10 cellular contexts compared by ENCODE assay signal in genomic region chr9:224540-225520, GRCh38. TPM values are rescaled to one million over a fixed set of nuclear protein-coding genes. Genes with fewer than 3 reads are reported as not detected.
DNase-seq lines count a peak whose midpoint lies in the region; ATAC-seq, FAIRE-seq and TF ChIP-seq lines count a peak whose summit lies in the region.
"Had no signal": no experiment of that assay in that cellular context is flagged by ENCODE, and none has a peak within 500 bp of the region (broad histone marks: within the 10 kb centered on the region; RNA-seq: fewer than 3 reads in every experiment).

No MANE protein-coding gene starts in this region.

- FAIRE-seq in HTR-8/SVneo (lab: Jason Lieb, UNC) = no peak

- peaks cover 34% of the 10 kb centered on the region for H3K36me3 Mint-ChIP-seq in activated naive CD8-positive, alpha-beta T cell treated with anti-CD3 and anti-CD28 coated beads, Interleukin-2, amount 10 ng/mL, durations not matched to agents 7 days and 5 days
- H3K36me3 Mint-ChIP-seq in activated naive CD8-positive, alpha-beta T cell treated with anti-CD3 and anti-CD28 coated beads for 36 hours = no peaks in the 10 kb centered on the region

- intact Hi-C loops in posterior cingulate gyrus (cut with DNase I) = no loop called here

- peaks cover 2% of the 10 kb centered on the region for H3K9me3 Mint-ChIP-seq in activated naive CD8-positive, alpha-beta T cell treated with anti-CD3 and anti-CD28 coated beads, Interleukin-2, amount 10 ng/mL, durations not matched to agents 7 days and 5 days
- no peaks in the 10 kb centered on the region for H3K9me3 Mint-ChIP-seq in activated naive CD8-positive, alpha-beta T cell treated with anti-CD3 and anti-CD28 coated beads for 36 hours

- H3K27me3 ChIP-seq in foreskin keratinocyte = no peaks in the 10 kb centered on the region

- peaks cover 28% of the 10 kb centered on the region for H3K4me1 Mint-ChIP-seq in activated naive CD8-positive, alpha-beta T cell treated with anti-CD3 and anti-CD28 coated beads, Interleukin-2, amount 10 ng/mL, durations not matched to agents 7 days and 5 days
- peaks cover 9% of the 10 kb centered on the region for H3K4me1 Mint-ChIP-seq in activated naive CD8-positive, alpha-beta T cell treated with anti-CD3 and anti-CD28 coated beads for 36 hours

- peak; percentile 51 for ATAC-seq in activated naive CD8-positive, alpha-beta T cell treated with anti-CD3 and anti-CD28 coated beads, Interleukin-2, amount 10 ng/mL, durations not matched to agents 7 days and 5 days (ENCODE audit: low read depth)
- ATAC-seq in foreskin keratinocyte = peak; percentile 100
- ATAC-seq in HG02763 (IDR thresholded peaks at IDR 0.05; ENCODE audit: unreplicated experiment) = no peak

- TF ChIP-seq CTCF in foreskin keratinocyte (conservative IDR thresholded peaks at IDR 0.05) = no peak

- no peaks in the 10 kb centered on the region for H3K27me3 Mint-ChIP-seq in activated naive CD8-positive, alpha-beta T cell treated with anti-CD3 and anti-CD28 coated beads, Interleukin-2, amount 10 ng/mL, durations not matched to agents 7 days and 5 days
- H3K27me3 Mint-ChIP-seq in activated naive CD8-positive, alpha-beta T cell treated with anti-CD3 and anti-CD28 coated beads for 36 hours = no peaks in the 10 kb centered on the region

- peak overlapping the region; percentile 62 for H3K27ac Mint-ChIP-seq in activated naive CD8-positive, alpha-beta T cell treated with anti-CD3 and anti-CD28 coated beads, Interleukin-2, amount 10 ng/mL, durations not matched to agents 7 days and 5 days
- H3K27ac Mint-ChIP-seq in activated naive CD8-positive, alpha-beta T cell treated with anti-CD3 and anti-CD28 coated beads for 36 hours = no peak overlapping the region

- POLR2A ChIA-PET in activated naive CD8-positive, alpha-beta T cell treated with anti-CD3 and anti-CD28 coated beads, Interleukin-2, amount 10 ng/mL, durations not matched to agents 7 days and 5 days (lab: Charles Lee) = interaction anchor here (0.5 to 8.6 kb wide), 5 partner anchors 10 to 62 kb away, joined by 3 to 104 read pairs (median 12); partner anchors contain the start of gene DOCK8

- no peaks in the 10 kb centered on the region for H3K4me1 ChIP-seq in foreskin keratinocyte

- DNase-seq in activated naive CD8-positive, alpha-beta T cell treated with anti-CD3 and anti-CD28 coated beads, Interleukin-2, amount 10 ng/mL, durations not matched to agents 7 days and 5 days = no peak
- no peak for DNase-seq in activated naive CD8-positive, alpha-beta T cell treated with anti-CD3 and anti-CD28 coated beads for 36 hours
- DNase-seq in RPMI7951 (ENCODE audit: low read depth) (peak; percentile 2), foreskin keratinocyte (peak; percentile 85 to 96), posterior cingulate gyrus (no peak), HTR-8/SVneo (ENCODE audit: insufficient read length, low spot score) (no peak)
- DNase-seq in activated CD4-positive, alpha-beta T cell treated with anti-CD3 and anti-CD28 coated beads, Interleukin-2, amount 50 U/mL, for 4 hours = no peak
- DNase-seq: central memory CD4-positive, alpha-beta T cell; hippocampal formation had no signal

- no peak overlapping the region for H3K27ac ChIP-seq in foreskin keratinocyte

- no peak overlapping the region for H3K4me3 Mint-ChIP-seq in activated naive CD8-positive, alpha-beta T cell treated with anti-CD3 and anti-CD28 coated beads, Interleukin-2, amount 10 ng/mL, durations not matched to agents 7 days and 5 days
- no peak overlapping the region for H3K4me3 Mint-ChIP-seq in activated naive CD8-positive, alpha-beta T cell treated with anti-CD3 and anti-CD28 coated beads for 36 hours

RNA-seq across cellular contexts. Expression of gene DOCK8, which starts 10.2 kb away (rescaled TPM):
- 100 to 1,000 TPM; 318 to 319 TPM for total RNA-seq in activated naive CD8-positive, alpha-beta T cell treated with anti-CD3 and anti-CD28 coated beads, Interleukin-2, amount 10 ng/mL, durations not matched to agents 7 days and 5 days
- 100 to 1,000 TPM; 130 to 132 TPM for total RNA-seq in activated naive CD8-positive, alpha-beta T cell treated with anti-CD3 and anti-CD28 coated beads for 36 hours
- not detected in 2 replicates for total RNA-seq in RPMI7951 (2014; rRNA removed; shearing (Covaris generic))
- total RNA-seq in foreskin keratinocyte = 1.6 TPM in 2 replicates
- polyA plus RNA-seq in foreskin keratinocyte = 0.26 and 0.40 TPM in 2 replicates

RNA-seq across cellular contexts. Expression of gene ZNG1A, which starts 46.0 kb away (rescaled TPM):
- total RNA-seq in activated naive CD8-positive, alpha-beta T cell treated with anti-CD3 and anti-CD28 coated beads, Interleukin-2, amount 10 ng/mL, durations not matched to agents 7 days and 5 days = 10 to 100 TPM; 26.4 to 27.5 TPM
- 10 to 100 TPM; 50.2 to 50.5 TPM for total RNA-seq in activated naive CD8-positive, alpha-beta T cell treated with anti-CD3 and anti-CD28 coated beads for 36 hours
- 16.0 and 17.0 TPM in 2 replicates for total RNA-seq in RPMI7951 (2014; rRNA removed; shearing (Covaris generic))
- total RNA-seq in foreskin keratinocyte = 35.8 and 45.0 TPM in 2 replicates
- 35.3 and 41.3 TPM in 2 replicates for polyA plus RNA-seq in foreskin keratinocyte

Comparison
In these comparisons a context has a peak if more than half of its experiments do, and no peak if none do; other contexts are left out.
1. DNase-seq: peak in RPMI7951 (single experiment) and foreskin keratinocyte (2 of 2); none in activated naive CD8-positive, alpha-beta T cell treated with anti-CD3 and anti-CD28 coated beads, Interleukin-2, amount 10 ng/mL, durations not matched to agents 7 days and 5 days (single experiment), activated naive CD8-positive, alpha-beta T cell treated with anti-CD3 and anti-CD28 coated beads for 36 hours (single experiment), posterior cingulate gyrus (0 of 10), HTR-8/SVneo (single experiment) and activated CD4-positive, alpha-beta T cell treated with anti-CD3 and anti-CD28 coated beads, Interleukin-2, amount 50 U/mL, for 4 hours (0 of 2).
2. RNA of gene DOCK8, which starts 10.2 kb away (total RNA-seq): 318 to 319 TPM in activated naive CD8-positive, alpha-beta T cell treated with anti-CD3 and anti-CD28 coated beads, Interleukin-2, amount 10 ng/mL, durations not matched to agents 7 days and 5 days and 130 to 132 TPM in activated naive CD8-positive, alpha-beta T cell treated with anti-CD3 and anti-CD28 coated beads for 36 hours; 1.6 TPM in foreskin keratinocyte and not detected in RPMI7951; every median in the first group is over 10 times any median in the second.